8 cellular contexts compared by ENCODE assay signal in the genomic region with DNA sequence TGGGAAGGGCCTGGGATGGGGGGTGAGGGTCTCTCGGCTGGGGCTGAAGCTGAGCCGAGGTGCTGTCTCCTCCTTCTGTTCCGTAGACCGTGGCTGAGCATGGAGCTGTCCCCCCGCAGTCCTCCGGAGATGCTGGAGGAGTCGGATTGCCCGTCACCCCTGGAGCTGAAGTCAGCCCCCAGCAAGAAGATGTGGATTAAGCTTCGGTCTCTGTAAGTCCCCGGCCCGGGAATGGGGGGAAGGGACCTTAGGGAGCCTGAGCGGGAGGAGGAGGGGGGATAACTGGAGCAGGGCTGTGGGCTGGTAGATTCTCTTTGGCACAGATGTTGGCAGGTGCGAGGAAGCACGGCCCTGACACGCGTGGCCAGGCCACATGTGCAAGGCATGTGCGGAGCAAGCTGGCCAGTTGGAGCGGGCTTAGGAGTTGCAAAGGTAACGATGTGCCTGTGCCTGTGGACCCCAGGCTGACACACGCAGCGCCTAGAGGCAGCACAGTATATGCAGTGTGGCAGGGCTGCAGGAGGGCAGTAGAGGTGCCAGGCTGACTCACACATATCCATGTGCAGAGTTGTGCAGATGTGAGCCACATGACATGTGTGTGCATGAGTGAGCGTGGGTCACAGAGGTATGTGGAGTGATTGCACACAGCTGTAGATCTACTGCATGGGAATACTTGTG. TPM values are rescaled to one million over a fixed set of nuclear protein-coding genes. Genes with fewer than 3 reads are reported as not detected.
DNase-seq lines count a peak whose midpoint lies in the region; ATAC-seq and TF ChIP-seq lines count a peak whose summit lies in the region.

No MANE protein-coding gene starts in this region.

- H3K79me2 ChIP-seq in mammary epithelial cell (ENCODE audit: insufficient read depth, low read length): no peaks in the 10 kb centered on the region

- peaks cover 19% of the 10 kb centered on the region for H3K4me1 Mint-ChIP-seq in memory B cell
- H3K4me1 Mint-ChIP-seq in stimulated activated naive CD8-positive, alpha-beta T cell treated with anti-CD3 and anti-CD28 coated beads, Interleukin-15, amount 100 ng/mL, for 72 hours: peaks cover 56% of the 10 kb centered on the region

- no peak for DNase-seq in Panc1 (ENCODE audit: low read depth, low spot score)
- DNase-seq in mammary epithelial cell: peak; percentile 71
- peak in 1 of 2 donors; percentile 20 for DNase-seq in memory B cell (ENCODE audit: low spot score in 2 of 2)
- DNase-seq in stimulated activated naive CD8-positive, alpha-beta T cell treated with anti-CD3 and anti-CD28 coated beads, Interleukin-15, amount 100 ng/mL, for 72 hours: peak; percentile 36 to 42
- DNase-seq in mesenteric fat pad (ENCODE audit: low spot score): no peak

- in situ Hi-C loops in Panc1 (cut with HindIII; ENCODE audit: low pct_unique_long_range_greater_than_20kb, low sequenced_read_pairs) (no loop called here), mammary epithelial cell (cut with MboI; ENCODE audit: low sequenced_read_pairs in 2 of 2) (no loop called here)

- POLR2A ChIA-PET in Panc1 (lab: Charles Lee): no interaction called here

- H2AFZ ChIP-seq in mammary epithelial cell (ENCODE audit: low read depth, low read length): peak overlapping the region; percentile 61

- peak overlapping the region; percentile 84 for H3K27ac Mint-ChIP-seq in memory B cell
- peak overlapping the region in 1 of 2 donors; percentile 79 for H3K27ac Mint-ChIP-seq in stimulated activated naive CD8-positive, alpha-beta T cell treated with anti-CD3 and anti-CD28 coated beads, Interleukin-15, amount 100 ng/mL, for 72 hours

- dilution Hi-C loops in mammary epithelial cell (cut with HindIII; ENCODE audit: low sequenced_read_pairs): no loop called here

- BruUV-seq in Panc1 (replicated peaks; lab: Mats Ljungman, UMichigan) (no TSS peak), mammary epithelial cell (replicated peaks; lab: Mats Ljungman, UMichigan) (no TSS peak)

- peaks cover 13% of the 10 kb centered on the region for H3K36me3 Mint-ChIP-seq in memory B cell

- 5% methylated on average over 16 of the region's 22 CpGs for WGBS in mammary epithelial cell (ENCODE audit: low coverage, missing lambda C conversion rate)

- CTCF ChIA-PET in Panc1 (lab: Charles Lee) (interaction anchor here (1.0 kb wide), 1 partner anchor 23 kb away, joined by 3 read pairs; no protein-coding TSS in a partner anchor), mammary epithelial cell (lab: Charles Lee; ENCODE audit: low non-redundant PET) (no interaction called here)

- H3K4me3 ChIP-seq in Panc1 (ENCODE audit: low read depth in 2 of 2, low read length in 2 of 2) (peak overlapping the region; percentile 22 to 45), mammary epithelial cell (replicated peaks in 1 of 3; ENCODE audit: insufficient read depth in 1 of 3, low read depth in 2 of 3, low read length in 3 of 3) (no peak overlapping the region)

- H3K4me2 ChIP-seq in mammary epithelial cell (ENCODE audit: insufficient read depth, low read depth, low read length): peak overlapping the region; percentile 75

- ATAC-seq in GM19372 (IDR thresholded peaks at IDR 0.05; ENCODE audit: low read depth, unreplicated experiment) (peak; percentile 19), Panc1 (peak; percentile 66; the same call in 1 of the 2 replicates), memory B cell (ENCODE audit: low read depth) (peak; percentile 72), HG03378 (IDR thresholded peaks at IDR 0.05; ENCODE audit: unreplicated experiment) (no peak), HG03521 (IDR thresholded peaks at IDR 0.05; ENCODE audit: unreplicated experiment) (no peak)
- ATAC-seq in stimulated activated naive CD8-positive, alpha-beta T cell treated with anti-CD3 and anti-CD28 coated beads, Interleukin-15, amount 100 ng/mL, for 72 hours: peak; percentile 82

- H4K20me1 ChIP-seq in mammary epithelial cell (ENCODE audit: insufficient read depth, low read length): no peaks in the 10 kb centered on the region

- intact Hi-C loops in Panc1 (cut with micrococcal nuclease; ENCODE audit: unreplicated experiment): no loop called here
- intact Hi-C loops in mammary epithelial cell (cut with micrococcal nuclease): no loop called here

- peak overlapping the region; percentile 92 for H3K4me3 Mint-ChIP-seq in memory B cell
- H3K4me3 Mint-ChIP-seq in stimulated activated naive CD8-positive, alpha-beta T cell treated with anti-CD3 and anti-CD28 coated beads, Interleukin-15, amount 100 ng/mL, for 72 hours: peak overlapping the region; percentile 84 to 90

- no peaks in the 10 kb centered on the region for H3K9me3 ChIP-seq in Panc1 (ENCODE audit: control insufficient read depth, insufficient read depth, low read depth, low read length)
- no peaks in the 10 kb centered on the region for H3K9me3 ChIP-seq in mammary epithelial cell (replicated peaks; ENCODE audit: insufficient read depth, low read length)

- H3K36me3 ChIP-seq in Panc1 (ENCODE audit: control insufficient read depth, insufficient read depth, low read length) (no peaks in the 10 kb centered on the region), mammary epithelial cell (ENCODE audit: insufficient read depth, low read length) (no peaks in the 10 kb centered on the region)

- H3K4me1 ChIP-seq in Panc1 (ENCODE audit: control insufficient read depth, insufficient read depth, low read length): no peaks in the 10 kb centered on the region
- peaks cover 11% of the 10 kb centered on the region for H3K4me1 ChIP-seq in mammary epithelial cell (ENCODE audit: insufficient read depth, low read length)

- no peak for TF ChIP-seq CTCF in Panc1 (IDR thresholded peaks at IDR 0.05)
- no peak for TF ChIP-seq CTCF in mammary epithelial cell (conservative IDR thresholded peaks at IDR 0.05 in 1 of 2, IDR thresholded peaks at IDR 0.05 in 1 of 2; ENCODE audit: extremely low read depth in 1 of 2, insufficient read depth in 1 of 2, low read depth in 1 of 2, low read length in 2 of 2)

- peaks cover 45% of the 10 kb centered on the region for H3K27me3 ChIP-seq in Panc1 (ENCODE audit: control insufficient read depth, insufficient read depth, low read length)
- peaks cover 18% of the 10 kb centered on the region for H3K27me3 ChIP-seq in mammary epithelial cell (ENCODE audit: insufficient read depth, low read length)

- H3K27me3 Mint-ChIP-seq in memory B cell: peaks cover 4% of the 10 kb centered on the region
- H3K27me3 Mint-ChIP-seq in stimulated activated naive CD8-positive, alpha-beta T cell treated with anti-CD3 and anti-CD28 coated beads, Interleukin-15, amount 100 ng/mL, for 72 hours: peaks cover 22% of the 10 kb centered on the region

- no peaks in the 10 kb centered on the region for H3K9me3 Mint-ChIP-seq in memory B cell
- H3K9me3 Mint-ChIP-seq in stimulated activated naive CD8-positive, alpha-beta T cell treated with anti-CD3 and anti-CD28 coated beads, Interleukin-15, amount 100 ng/mL, for 72 hours: no peaks in the 10 kb centered on the region

- no peak overlapping the region for H3K9ac ChIP-seq in mammary epithelial cell (ENCODE audit: insufficient read depth, low read length)

- H3K27ac ChIP-seq in Panc1 (ENCODE audit: low read length) (no peak overlapping the region), mammary epithelial cell (ENCODE audit: insufficient read depth, low read depth, low read length) (no peak overlapping the region)

RNA-seq across cellular contexts. Expression of a gene that starts 0.5 kb away (rescaled TPM):
- not detected for total RNA-seq in Panc1 (2021; ENCODE audit: unreplicated experiment)
- polyA plus RNA-seq in Panc1 (2012; ENCODE audit: insufficient read length): not detected
- under 1 TPM in 1 of 2 donors, not detected in 1; under 0.01 TPM for total RNA-seq in mammary epithelial cell
- polyA plus RNA-seq in mammary epithelial cell: 0.08 TPM
- not detected for polyA minus RNA-seq in mammary epithelial cell
- 56.2 TPM for total RNA-seq in mesenteric fat pad

RNA-seq across cellular contexts. Expression of a gene that starts 38.5 kb away (rescaled TPM):
- total RNA-seq in Panc1 (2021; ENCODE audit: unreplicated experiment) (0.23 TPM), mammary epithelial cell (not detected), mesenteric fat pad (184 TPM)
- polyA plus RNA-seq in Panc1 (2012; ENCODE audit: insufficient read length): not detected
- not detected for polyA plus RNA-seq in mammary epithelial cell
- not detected for polyA minus RNA-seq in mammary epithelial cell

RNA-seq across cellular contexts. Expression of a gene that starts 52.4 kb away (rescaled TPM):
- total RNA-seq in Panc1 (2021; ENCODE audit: unreplicated experiment) (0.33 TPM), mammary epithelial cell (not detected), mesenteric fat pad (60.5 TPM)
- not detected for polyA plus RNA-seq in Panc1 (2012; ENCODE audit: insufficient read length)
- polyA plus RNA-seq in mammary epithelial cell: 0.01 TPM
- not detected for polyA minus RNA-seq in mammary epithelial cell

Comparison
In these comparisons a context has a peak if more than half of its experiments do, and no peak if none do; other contexts are left out.
1. ATAC-seq: peak in GM19372 (single experiment), Panc1 (single experiment), memory B cell (single experiment) and stimulated activated naive CD8-positive, alpha-beta T cell treated with anti-CD3 and anti-CD28 coated beads, Interleukin-15, amount 100 ng/mL, for 72 hours (single experiment); none in HG03378 (single experiment) and HG03521 (single experiment).
2. DNase-seq: peak in mammary epithelial cell (single experiment) and stimulated activated naive CD8-positive, alpha-beta T cell treated with anti-CD3 and anti-CD28 coated beads, Interleukin-15, amount 100 ng/mL, for 72 hours (2 of 2); none in Panc1 (single experiment) and mesenteric fat pad (single experiment).
3. H3K4me3 ChIP-seq: peak in Panc1 (2 of 2); none in mammary epithelial cell (0 of 3).
4. RNA of a gene that starts 0.5 kb away (total RNA-seq): 56.2 TPM in mesenteric fat pad (single experiment); not detected in Panc1 (single experiment) and under 0.01 TPM in mammary epithelial cell; every median in the first group is over 10 times any median in the second.
5. RNA of a gene that starts 38.5 kb away (total RNA-seq): 184 TPM in mesenteric fat pad (single experiment); 0.23 TPM in Panc1 (single experiment) and not detected in mammary epithelial cell; every median in the first group is over 100 times any median in the second.
6. RNA of a gene that starts 52.4 kb away (total RNA-seq): 60.5 TPM in mesenteric fat pad (single experiment); 0.33 TPM in Panc1 (single experiment) and not detected in mammary epithelial cell; every median in the first group is over 10 times any median in the second.